ENCODE assay signal across 23 cellular contexts in genomic region chr15:39669671-39670070, GRCh38.
"Had no signal": no experiment of that assay in that cellular context is flagged by ENCODE, and none has a peak within 500 bp of the region (broad histone marks: within the 10 kb centered on the region; RNA-seq: fewer than 3 reads in every experiment).

No MANE protein-coding gene starts in this region.

- DNase-seq: activated CD4-positive, alpha-beta memory T cell treated with anti-CD3 and anti-CD28 coated beads, Interleukin-2, amount 10 ng/mL, durations not matched to agents 7 days and 5 days; activated CD4-positive, alpha-beta T cell treated with anti-CD3 and anti-CD28 coated beads, Interleukin-2, amount 10 ng/mL, durations not matched to agents 7 days and 5 days; activated CD4-positive, CD25-positive, alpha-beta regulatory T cell treated with anti-CD3 and anti-CD28 coated beads, Interleukin-2, amount 50 U/mL, for 72 hours; activated CD8-positive, alpha-beta memory T cell treated with anti-CD3 and anti-CD28 coated beads, Interleukin-2, amount 50 U/mL, for 48 hours; activated gamma-delta T cell; activated naive CD4-positive, alpha-beta T cell treated with anti-CD3 and anti-CD28 coated beads, Interleukin-2, amount 50 U/mL, for 16 hours; activated T-cell treated with anti-CD3 and anti-CD28 coated beads, Interleukin-2, amount 50 U/mL, for 24 hours; amygdala; caudate nucleus; cortex of kidney; effector memory CD8-positive, alpha-beta T cell; heart left ventricle; midbrain; naive thymus-derived CD4-positive, alpha-beta T cell; nucleus accumbens; pancreas; sigmoid colon; small intestine; stimulated activated CD4-positive, alpha-beta T cell treated with anti-CD3 and anti-CD28 coated beads, Interleukin-4, amount 100 ng/mL, for 24 hours; trophoblast cell had no signal

- H3K4me3 ChIP-seq: heart left ventricle, pancreas, prostate gland, sigmoid colon, thoracic aorta had no signal

- H3K27ac ChIP-seq: pancreas, prostate gland, thoracic aorta had no signal

- H3K4me1 ChIP-seq: pancreas, prostate gland had no signal

- H3K27me3 ChIP-seq: heart left ventricle, sigmoid colon had no signal

- ATAC-seq: effector memory CD8-positive, alpha-beta T cell; heart left ventricle; naive thymus-derived CD4-positive, alpha-beta T cell; pancreas; stimulated activated effector memory CD8-positive, alpha-beta T cell treated with anti-CD3 and anti-CD28 coated beads, Interleukin-12 subunit alpha, Interleukin-12 subunit beta, amount 100 ng/mL, for 72 hours had no signal

- H3K36me3 ChIP-seq: heart left ventricle, pancreas, prostate gland, sigmoid colon, thoracic aorta had no signal

- H3K9me3 ChIP-seq: heart left ventricle, pancreas, prostate gland, sigmoid colon, thoracic aorta had no signal
